ENCODE assay signal across 19 cellular contexts in the genomic region with DNA sequence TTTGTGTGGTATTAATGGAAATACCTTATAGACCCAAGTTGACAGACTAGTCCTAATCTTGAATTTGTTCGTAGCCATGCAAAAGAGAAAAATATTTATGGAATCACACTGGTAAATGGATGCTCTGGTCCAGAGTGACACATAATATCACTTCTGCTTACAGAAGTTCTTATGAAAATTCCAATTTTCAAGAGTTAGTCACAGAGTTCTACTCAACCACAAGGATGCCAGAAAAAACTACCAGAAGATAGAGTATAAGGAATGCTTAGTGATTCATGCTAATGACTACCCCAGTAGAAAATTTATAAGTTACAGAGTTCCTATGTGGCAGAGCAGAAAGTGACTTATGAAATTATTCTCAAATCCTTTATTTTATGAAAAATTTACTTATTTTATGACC.
DNase-seq lines count a peak whose midpoint lies in the region; ATAC-seq and TF ChIP-seq lines count a peak whose summit lies in the region.
"Had no signal": no experiment of that assay in that cellular context is flagged by ENCODE, and none has a peak within 500 bp of the region (broad histone marks: within the 10 kb centered on the region; RNA-seq: fewer than 3 reads in every experiment).

No MANE protein-coding gene starts in this region.

- intact Hi-C loops in tibial artery (cut with DNase I; ENCODE audit: low total_unique reads), result no loop called here

- peak overlapping the region; percentile 53 for H3K27ac ChIP-seq in SJSA1
- no peak overlapping the region for H3K27ac ChIP-seq in tibial artery
- H3K27ac ChIP-seq: left ventricle myocardium inferior, PC-9, suprapubic skin had no signal

- peaks cover 5% of the 10 kb centered on the region for H3K4me1 ChIP-seq in SJSA1 (replicated peaks)
- no peaks in the 10 kb centered on the region for H3K4me1 ChIP-seq in tibial artery
- H3K4me1 ChIP-seq: left ventricle myocardium inferior, suprapubic skin had no signal

- TF ChIP-seq CTCF in fibroblast of mammary gland (conservative IDR thresholded peaks at IDR 0.05; ENCODE audit: control insufficient read depth, insufficient read depth, low read depth, low read length), result no peak
- no peak for TF ChIP-seq CTCF in tibial artery (IDR thresholded peaks at IDR 0.05)

- H3K9me3 ChIP-seq in SJSA1 (replicated peaks) (no peaks in the 10 kb centered on the region), tibial artery (no peaks in the 10 kb centered on the region)
- H3K9me3 ChIP-seq: left ventricle myocardium inferior, suprapubic skin had no signal

- no peaks in the 10 kb centered on the region for H3K36me3 ChIP-seq in SJSA1
- H3K36me3 ChIP-seq in tibial artery, result no peaks in the 10 kb centered on the region
- H3K36me3 ChIP-seq: left ventricle myocardium inferior, suprapubic skin had no signal

- H3K4me3 ChIP-seq in SJSA1 (no peak overlapping the region), fibroblast of mammary gland (ENCODE audit: control insufficient read depth, low read depth, low read length) (no peak overlapping the region), tibial artery (no peak overlapping the region)
- H3K4me3 ChIP-seq: left ventricle myocardium inferior, PC-9, suprapubic skin had no signal

- no peak for ATAC-seq in GM19328 (IDR thresholded peaks at IDR 0.05; ENCODE audit: unreplicated experiment)
- ATAC-seq: natural killer cell had no signal

- DNase-seq in GM03348 (ENCODE audit: low spot score) (peak; percentile 27), SJSA1 (ENCODE audit: low read depth in 1 of 2, low spot score in 2 of 2) (peak in 1 of 2 experiments; percentile 35), fibroblast of mammary gland (ENCODE audit: low read depth) (peak; percentile 83), stromal cell of bone marrow (ENCODE audit: low read depth) (peak; percentile 65), T-helper 1 cell (no peak), tibial artery (no peak)
- DNase-seq: activated CD4-positive, CD25-positive, alpha-beta regulatory T cell treated with anti-CD3 and anti-CD28 coated beads, Interleukin-2, amount 50 U/mL, for 72 hours; activated CD8-positive, alpha-beta memory T cell treated with anti-CD3 and anti-CD28 coated beads, Interleukin-2, amount 50 U/mL, for 4 hours; activated naive CD4-positive, alpha-beta T cell treated with anti-CD3 and anti-CD28 coated beads, Interleukin-2, amount 10 ng/mL, durations not matched to agents 7 days and 5 days; caudate nucleus; H7; Kasumi-1; left ventricle myocardium inferior; natural killer cell; NCI-H1694; NCI-H524 treated with DMSO at 0.1 percent for 48 hours had no signal

- H3K27me3 ChIP-seq in SJSA1 (replicated peaks) (no peaks in the 10 kb centered on the region), tibial artery (no peaks in the 10 kb centered on the region)
- H3K27me3 ChIP-seq: suprapubic skin had no signal

Comparison
In these comparisons a context has a peak if more than half of its experiments do, and no peak if none do; other contexts are left out.
1. DNase-seq: peak in GM03348 (single experiment), fibroblast of mammary gland (single experiment) and stromal cell of bone marrow (single experiment); none in T-helper 1 cell (0 of 5) and tibial artery (0 of 2).